ENCODE assay signal across 24 cellular contexts in genomic region chr22:33940741-33941140, GRCh38.
"Had no signal": no experiment of that assay in that cellular context is flagged by ENCODE, and none has a peak within 500 bp of the region (broad histone marks: within the 10 kb centered on the region; RNA-seq: fewer than 3 reads in every experiment).

No MANE protein-coding gene starts in this region.

- ATAC-seq: foreskin keratinocyte; gastroesophageal sphincter; heart left ventricle; left cardiac atrium; left lung; left ventricle myocardium superior; lower lobe of right lung; mucosa of descending colon; naive thymus-derived CD8-positive, alpha-beta T cell had no signal

- H3K4me3 ChIP-seq: coronary artery, dorsolateral prefrontal cortex, esophagus muscularis mucosa, gastroesophageal sphincter, heart left ventricle, hepatocyte, left lung, lower lobe of right lung, mucosa of descending colon had no signal

- H3K4me3 Mint-ChIP-seq: immature natural killer cell; mesothelial cell of epicardium; naive B cell; naive thymus-derived CD8-positive, alpha-beta T cell had no signal

- H3K9me3 ChIP-seq: gastroesophageal sphincter, lower lobe of right lung had no signal

- H3K4me1 ChIP-seq: foreskin keratinocyte, heart left ventricle, left lung, lower lobe of right lung had no signal

- H2AFZ ChIP-seq: hepatocyte had no signal

- H3K36me3 ChIP-seq: esophagus muscularis mucosa, gastroesophageal sphincter, heart left ventricle, left lung, lower lobe of right lung had no signal

- H3K27me3 ChIP-seq: dorsolateral prefrontal cortex, esophagus muscularis mucosa, gastroesophageal sphincter, hepatocyte, left lung had no signal

- H3K36me3 Mint-ChIP-seq: immature natural killer cell, mesothelial cell of epicardium had no signal

- H3K79me2 ChIP-seq: hepatocyte had no signal

- H3K27ac Mint-ChIP-seq: immature natural killer cell; mesothelial cell of epicardium; naive B cell; naive thymus-derived CD8-positive, alpha-beta T cell had no signal

- H3K4me2 ChIP-seq: hepatocyte had no signal

- H3K27ac ChIP-seq: coronary artery, dorsolateral prefrontal cortex, esophagus muscularis mucosa, foreskin keratinocyte, gastroesophageal sphincter, heart left ventricle, hepatocyte, left lung, lower lobe of right lung had no signal

- DNase-seq: dermis blood vessel endothelial cell; dorsolateral prefrontal cortex; effector CD4-positive, alpha-beta T cell; effector memory CD4-positive, alpha-beta T cell; foreskin keratinocyte; heart left ventricle; hypothalamus; immature natural killer cell; islet precursor cell; kidney; kidney glomerular epithelial cell; left cardiac atrium; left lung; left ventricle myocardium superior; lower lobe of right lung; mesenchymal stem cell; mucosa of descending colon; naive B cell; naive thymus-derived CD8-positive, alpha-beta T cell had no signal

- H3K4me1 Mint-ChIP-seq: immature natural killer cell; mesothelial cell of epicardium; naive B cell; naive thymus-derived CD8-positive, alpha-beta T cell had no signal
